15 cellular contexts compared by ENCODE assay signal in genomic region chr3:105801397-105801796, GRCh38.
A peak's percentile ranks its signal among the peaks of the same experiment; 100 is the strongest.
DNase-seq lines count a peak whose midpoint lies in the region; ATAC-seq, FAIRE-seq and TF ChIP-seq lines count a peak whose summit lies in the region.
"Had no signal": no experiment of that assay in that cellular context is flagged by ENCODE, and none has a peak within 500 bp of the region (broad histone marks: within the 10 kb centered on the region; RNA-seq: fewer than 3 reads in every experiment).

No MANE protein-coding gene starts in this region.

- no peak for FAIRE-seq in bronchial epithelial cell (lab: Jason Lieb, UNC)

- H3K36me3 ChIP-seq in heart right ventricle (no peaks in the 10 kb centered on the region), bronchial epithelial cell (ENCODE audit: control insufficient read depth, insufficient read depth, low read length) (no peaks in the 10 kb centered on the region)
- H3K36me3 ChIP-seq: uterus had no signal

- H3K4me3 Mint-ChIP-seq in stimulated activated naive CD8-positive, alpha-beta T cell treated with anti-CD3 and anti-CD28 coated beads, Interleukin-15, Interleukin-2, amounts not matched to agents 100 ng/mL and 50 ng/mL, for 24 hours, result peak overlapping the region; percentile 62

- peaks cover 93% of the 10 kb centered on the region for H3K4me1 Mint-ChIP-seq in stimulated activated naive CD8-positive, alpha-beta T cell treated with anti-CD3 and anti-CD28 coated beads, Interleukin-15, Interleukin-2, amounts not matched to agents 100 ng/mL and 50 ng/mL, for 24 hours (ENCODE audit: low read depth)

- DNase-seq in heart right ventricle (no peak), cardiac septum (ENCODE audit: low spot score) (no peak), bronchial epithelial cell (ENCODE audit: low read depth) (peak; percentile 65)
- DNase-seq: activated CD4-positive, alpha-beta T cell treated with anti-CD3 and anti-CD28 coated beads for 48 hours; EL; H7; KG1; mucosa of descending colon; NCI-H1694; uterus had no signal

- peaks cover 67% of the 10 kb centered on the region for H3K36me3 Mint-ChIP-seq in stimulated activated naive CD8-positive, alpha-beta T cell treated with anti-CD3 and anti-CD28 coated beads, Interleukin-15, Interleukin-2, amounts not matched to agents 100 ng/mL and 50 ng/mL, for 24 hours (ENCODE audit: low read depth)

- H3K27ac ChIP-seq in heart right ventricle, result peak overlapping the region in 6 of 10 donors; percentile 2 to 32 (median 12)
- H3K27ac ChIP-seq: uterus had no signal

- WGBS in heart right ventricle, 2 donors, result 95% methylated on average over 2 of the region's 2 CpGs

- peaks cover 0 to 3% (median 0%) of the 10 kb centered on the region in 11 donors for H3K9me3 ChIP-seq in heart right ventricle
- H3K9me3 ChIP-seq: mucosa of descending colon, uterus had no signal

- intact Hi-C loops in heart right ventricle (cut with DNase I), result no loop called here
- intact Hi-C loops in cardiac septum (cut with DNase I), result no loop called here

- H3K4me3 ChIP-seq in heart right ventricle, result no peak overlapping the region
- H3K4me3 ChIP-seq in bronchial epithelial cell (ENCODE audit: low read depth, low read length), result no peak overlapping the region
- H3K4me3 ChIP-seq: mucosa of descending colon, uterus had no signal

- TF ChIP-seq CTCF in heart right ventricle (IDR thresholded peaks at IDR 0.05) (no peak), bronchial epithelial cell (IDR thresholded peaks at IDR 0.05; ENCODE audit: insufficient read depth, low read length, severe bottlenecking) (no peak)

- H3K27ac Mint-ChIP-seq in stimulated activated naive CD8-positive, alpha-beta T cell treated with anti-CD3 and anti-CD28 coated beads, Interleukin-15, Interleukin-2, amounts not matched to agents 100 ng/mL and 50 ng/mL, for 24 hours, result peak overlapping the region; percentile 89

- H3K4me1 ChIP-seq in heart right ventricle, result peaks cover 2 to 69% (median 46%) of the 10 kb centered on the region in 9 donors
- H3K4me1 ChIP-seq: uterus had no signal

- ATAC-seq in heart right ventricle (no peak), HG03196 (IDR thresholded peaks at IDR 0.05; ENCODE audit: unreplicated experiment) (peak; percentile 32), HG03025 (IDR thresholded peaks at IDR 0.05; ENCODE audit: low FRiP score, unreplicated experiment) (no peak), GM18511 (IDR thresholded peaks at IDR 0.05; ENCODE audit: unreplicated experiment) (no peak), HG03460 (IDR thresholded peaks at IDR 0.05; ENCODE audit: unreplicated experiment) (no peak)
- ATAC-seq: mucosa of descending colon had no signal

- H3K27me3 ChIP-seq in heart right ventricle (no peaks in the 10 kb centered on the region), bronchial epithelial cell (ENCODE audit: control insufficient read depth, insufficient read depth, low read length) (no peaks in the 10 kb centered on the region)
- H3K27me3 ChIP-seq: uterus had no signal

- H3K27me3 Mint-ChIP-seq in stimulated activated naive CD8-positive, alpha-beta T cell treated with anti-CD3 and anti-CD28 coated beads, Interleukin-15, Interleukin-2, amounts not matched to agents 100 ng/mL and 50 ng/mL, for 24 hours, result no peaks in the 10 kb centered on the region

- peaks cover 5% of the 10 kb centered on the region for H3K9me3 Mint-ChIP-seq in stimulated activated naive CD8-positive, alpha-beta T cell treated with anti-CD3 and anti-CD28 coated beads, Interleukin-15, Interleukin-2, amounts not matched to agents 100 ng/mL and 50 ng/mL, for 24 hours
